ENCODE assay signal across 5 cellular contexts in genomic region chr17:52947418-52947817, GRCh38.
"Had no signal": no experiment of that assay in that cellular context is flagged by ENCODE, and none has a peak within 500 bp of the region (broad histone marks: within the 10 kb centered on the region; RNA-seq: fewer than 3 reads in every experiment).

No MANE protein-coding gene starts in this region.

- H3K27me3 Mint-ChIP-seq: IgD-negative memory B cell had no signal

- DNase-seq: IMR-90 had no signal

- H3K4me3 Mint-ChIP-seq: IgD-negative memory B cell had no signal

- ATAC-seq: HepG2, K562 had no signal

- H3K4me3 ChIP-seq: K562 had no signal

- H3K27ac ChIP-seq: HL-60 had no signal

- H3K36me3 Mint-ChIP-seq: IgD-negative memory B cell had no signal

- H3K27ac Mint-ChIP-seq: IgD-negative memory B cell had no signal

- H3K4me1 Mint-ChIP-seq: IgD-negative memory B cell had no signal
